Comparison of ENCODE assay signal across 1 cellular context in genomic region chr10:24724381-24725228, GRCh38.
TF ChIP-seq lines count a peak whose summit lies in the region.

No MANE protein-coding gene starts in this region.

TF ChIP-seq in GM12878, 131 proteins besides CTCF, POLR2A, EP300 and RAD21 (continued from another document and continues in another):
- TF ChIP-seq CUX1 (IDR thresholded peaks at IDR 0.05; ENCODE audit: insufficient replicate concordance, low read depth, low read length) = no peak
- peak; percentile 56; the same call in 1 of the 2 replicates for TF ChIP-seq POLR2AphosphoS5 (IDR thresholded peaks at IDR 0.05; ENCODE audit: low read length)
- peak; percentile 44 for TF ChIP-seq FOS (IDR thresholded peaks at IDR 0.05; ENCODE audit: borderline replicate concordance, extremely low read depth, insufficient read length)
- peak; percentile 38; the same call in 1 of the 2 replicates for TF ChIP-seq PKNOX1 (IDR thresholded peaks at IDR 0.05)
- peak; percentile 63; the same call in 1 of the 2 replicates for TF ChIP-seq RB1 (IDR thresholded peaks at IDR 0.05; ENCODE audit: borderline replicate concordance)
- peak; percentile 42; the same call in 1 of the 2 replicates for TF ChIP-seq MTA2 (IDR thresholded peaks at IDR 0.05; ENCODE audit: low read depth)
- TF ChIP-seq, protein P1, sequence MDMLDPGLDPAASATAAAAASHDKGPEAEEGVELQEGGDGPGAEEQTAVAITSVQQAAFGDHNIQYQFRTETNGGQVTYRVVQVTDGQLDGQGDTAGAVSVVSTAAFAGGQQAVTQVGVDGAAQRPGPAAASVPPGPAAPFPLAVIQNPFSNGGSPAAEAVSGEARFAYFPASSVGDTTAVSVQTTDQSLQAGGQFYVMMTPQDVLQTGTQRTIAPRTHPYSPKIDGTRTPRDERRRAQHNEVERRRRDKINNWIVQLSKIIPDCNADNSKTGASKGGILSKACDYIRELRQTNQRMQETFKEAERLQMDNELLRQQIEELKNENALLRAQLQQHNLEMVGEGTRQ (IDR thresholded peaks at IDR 0.05; ENCODE audit: borderline replicate concordance, low read depth, low read length) = no peak
- no peak for TF ChIP-seq ZBED1 (IDR thresholded peaks at IDR 0.05; ENCODE audit: borderline replicate concordance)
- TF ChIP-seq SMAD1 (IDR thresholded peaks at IDR 0.05; ENCODE audit: low read depth, partially characterized antibody) = no peak
- TF ChIP-seq SMARCA5 (IDR thresholded peaks at IDR 0.05) = no peak
- peak; percentile 62; the same call in 1 of the 2 replicates for TF ChIP-seq CREB1 (IDR thresholded peaks at IDR 0.05; ENCODE audit: low read depth)
- TF ChIP-seq NFXL1 (IDR thresholded peaks at IDR 0.05; ENCODE audit: borderline replicate concordance) = no peak
- peak; percentile 13 for TF ChIP-seq RELA (IDR thresholded peaks at IDR 0.05; ENCODE audit: borderline replicate concordance, partially characterized antibody)
- TF ChIP-seq ZNF622 (IDR thresholded peaks at IDR 0.05) = no peak
- TF ChIP-seq, protein P2, sequence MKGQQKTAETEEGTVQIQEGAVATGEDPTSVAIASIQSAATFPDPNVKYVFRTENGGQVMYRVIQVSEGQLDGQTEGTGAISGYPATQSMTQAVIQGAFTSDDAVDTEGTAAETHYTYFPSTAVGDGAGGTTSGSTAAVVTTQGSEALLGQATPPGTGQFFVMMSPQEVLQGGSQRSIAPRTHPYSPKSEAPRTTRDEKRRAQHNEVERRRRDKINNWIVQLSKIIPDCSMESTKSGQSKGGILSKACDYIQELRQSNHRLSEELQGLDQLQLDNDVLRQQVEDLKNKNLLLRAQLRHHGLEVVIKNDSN (IDR thresholded peaks at IDR 0.05; ENCODE audit: borderline replicate concordance, extremely low read length, insufficient read depth, low read depth, low read length) = no peak
- TF ChIP-seq NBN (IDR thresholded peaks at IDR 0.05) = peak; percentile 75; the same call in 1 of the 2 replicates
- no peak for TF ChIP-seq ZZZ3 (IDR thresholded peaks at IDR 0.05; ENCODE audit: control insufficient read depth, insufficient read length, low read depth)
- TF ChIP-seq ATF7 (IDR thresholded peaks at IDR 0.05; ENCODE audit: low read depth) = peak; percentile 51; the same call in 1 of the 2 replicates
- no peak for TF ChIP-seq ZNF384 (IDR thresholded peaks at IDR 0.05; ENCODE audit: borderline replicate concordance, low read depth, low read length)
- TF ChIP-seq PAX8 (IDR thresholded peaks at IDR 0.05) = no peak
- TF ChIP-seq, protein P3, sequence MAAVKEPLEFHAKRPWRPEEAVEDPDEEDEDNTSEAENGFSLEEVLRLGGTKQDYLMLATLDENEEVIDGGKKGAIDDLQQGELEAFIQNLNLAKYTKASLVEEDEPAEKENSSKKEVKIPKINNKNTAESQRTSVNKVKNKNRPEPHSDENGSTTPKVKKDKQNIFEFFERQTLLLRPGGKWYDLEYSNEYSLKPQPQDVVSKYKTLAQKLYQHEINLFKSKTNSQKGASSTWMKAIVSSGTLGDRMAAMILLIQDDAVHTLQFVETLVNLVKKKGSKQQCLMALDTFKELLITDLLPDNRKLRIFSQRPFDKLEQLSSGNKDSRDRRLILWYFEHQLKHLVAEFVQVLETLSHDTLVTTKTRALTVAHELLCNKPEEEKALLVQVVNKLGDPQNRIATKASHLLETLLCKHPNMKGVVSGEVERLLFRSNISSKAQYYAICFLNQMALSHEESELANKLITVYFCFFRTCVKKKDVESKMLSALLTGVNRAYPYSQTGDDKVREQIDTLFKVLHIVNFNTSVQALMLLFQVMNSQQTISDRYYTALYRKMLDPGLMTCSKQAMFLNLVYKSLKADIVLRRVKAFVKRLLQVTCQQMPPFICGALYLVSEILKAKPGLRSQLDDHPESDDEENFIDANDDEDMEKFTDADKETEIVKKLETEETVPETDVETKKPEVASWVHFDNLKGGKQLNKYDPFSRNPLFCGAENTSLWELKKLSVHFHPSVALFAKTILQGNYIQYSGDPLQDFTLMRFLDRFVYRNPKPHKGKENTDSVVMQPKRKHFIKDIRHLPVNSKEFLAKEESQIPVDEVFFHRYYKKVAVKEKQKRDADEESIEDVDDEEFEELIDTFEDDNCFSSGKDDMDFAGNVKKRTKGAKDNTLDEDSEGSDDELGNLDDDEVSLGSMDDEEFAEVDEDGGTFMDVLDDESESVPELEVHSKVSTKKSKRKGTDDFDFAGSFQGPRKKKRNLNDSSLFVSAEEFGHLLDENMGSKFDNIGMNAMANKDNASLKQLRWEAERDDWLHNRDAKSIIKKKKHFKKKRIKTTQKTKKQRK (IDR thresholded peaks at IDR 0.05; ENCODE audit: low read depth, low read length) = peak; percentile 5; the same call in 1 of the 2 replicates
- TF ChIP-seq, protein P4, sequence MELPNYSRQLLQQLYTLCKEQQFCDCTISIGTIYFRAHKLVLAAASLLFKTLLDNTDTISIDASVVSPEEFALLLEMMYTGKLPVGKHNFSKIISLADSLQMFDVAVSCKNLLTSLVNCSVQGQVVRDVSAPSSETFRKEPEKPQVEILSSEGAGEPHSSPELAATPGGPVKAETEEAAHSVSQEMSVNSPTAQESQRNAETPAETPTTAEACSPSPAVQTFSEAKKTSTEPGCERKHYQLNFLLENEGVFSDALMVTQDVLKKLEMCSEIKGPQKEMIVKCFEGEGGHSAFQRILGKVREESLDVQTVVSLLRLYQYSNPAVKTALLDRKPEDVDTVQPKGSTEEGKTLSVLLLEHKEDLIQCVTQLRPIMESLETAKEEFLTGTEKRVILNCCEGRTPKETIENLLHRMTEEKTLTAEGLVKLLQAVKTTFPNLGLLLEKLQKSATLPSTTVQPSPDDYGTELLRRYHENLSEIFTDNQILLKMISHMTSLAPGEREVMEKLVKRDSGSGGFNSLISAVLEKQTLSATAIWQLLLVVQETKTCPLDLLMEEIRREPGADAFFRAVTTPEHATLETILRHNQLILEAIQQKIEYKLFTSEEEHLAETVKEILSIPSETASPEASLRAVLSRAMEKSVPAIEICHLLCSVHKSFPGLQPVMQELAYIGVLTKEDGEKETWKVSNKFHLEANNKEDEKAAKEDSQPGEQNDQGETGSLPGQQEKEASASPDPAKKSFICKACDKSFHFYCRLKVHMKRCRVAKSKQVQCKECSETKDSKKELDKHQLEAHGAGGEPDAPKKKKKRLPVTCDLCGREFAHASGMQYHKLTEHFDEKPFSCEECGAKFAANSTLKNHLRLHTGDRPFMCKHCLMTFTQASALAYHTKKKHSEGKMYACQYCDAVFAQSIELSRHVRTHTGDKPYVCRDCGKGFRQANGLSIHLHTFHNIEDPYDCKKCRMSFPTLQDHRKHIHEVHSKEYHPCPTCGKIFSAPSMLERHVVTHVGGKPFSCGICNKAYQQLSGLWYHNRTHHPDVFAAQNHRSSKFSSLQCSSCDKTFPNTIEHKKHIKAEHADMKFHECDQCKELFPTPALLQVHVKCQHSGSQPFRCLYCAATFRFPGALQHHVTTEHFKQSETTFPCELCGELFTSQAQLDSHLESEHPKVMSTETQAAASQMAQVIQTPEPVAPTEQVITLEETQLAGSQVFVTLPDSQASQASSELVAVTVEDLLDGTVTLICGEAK (IDR thresholded peaks at IDR 0.05; ENCODE audit: borderline replicate concordance) = no peak; the same call in 1 of the 2 replicates
- TF ChIP-seq IRF3 (IDR thresholded peaks at IDR 0.05) = no peak
- TF ChIP-seq, protein P5, sequence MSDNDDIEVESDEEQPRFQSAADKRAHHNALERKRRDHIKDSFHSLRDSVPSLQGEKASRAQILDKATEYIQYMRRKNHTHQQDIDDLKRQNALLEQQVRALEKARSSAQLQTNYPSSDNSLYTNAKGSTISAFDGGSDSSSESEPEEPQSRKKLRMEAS (IDR thresholded peaks at IDR 0.05; ENCODE audit: low read depth, low read length) = peak; percentile 58; the same call in 1 of the 2 replicates
- TF ChIP-seq RFX5 (IDR thresholded peaks at IDR 0.05; ENCODE audit: low read depth, low read length) = peak; percentile 83
- TF ChIP-seq MYC (IDR thresholded peaks at IDR 0.05; ENCODE audit: insufficient read depth, insufficient read length, insufficient replicate concordance, low read length, severe bottlenecking) = no peak
- no peak for TF ChIP-seq ZNF274 (IDR thresholded peaks at IDR 0.05; ENCODE audit: insufficient read depth, insufficient read length)
- no peak for TF ChIP-seq LARP7 (IDR thresholded peaks at IDR 0.05)
- TF ChIP-seq SP1 (IDR thresholded peaks at IDR 0.05; ENCODE audit: low read depth, low read length) = peak; percentile 94
- TF ChIP-seq ASH2L (IDR thresholded peaks at IDR 0.05; ENCODE audit: borderline replicate concordance, low read depth) = no peak
- TF ChIP-seq TARDBP (IDR thresholded peaks at IDR 0.05; ENCODE audit: borderline replicate concordance) = no peak
- TF ChIP-seq BACH1 (IDR thresholded peaks at IDR 0.05; ENCODE audit: borderline replicate concordance) = peak; percentile 45; the same call in 1 of the 2 replicates
- TF ChIP-seq, protein P6, sequence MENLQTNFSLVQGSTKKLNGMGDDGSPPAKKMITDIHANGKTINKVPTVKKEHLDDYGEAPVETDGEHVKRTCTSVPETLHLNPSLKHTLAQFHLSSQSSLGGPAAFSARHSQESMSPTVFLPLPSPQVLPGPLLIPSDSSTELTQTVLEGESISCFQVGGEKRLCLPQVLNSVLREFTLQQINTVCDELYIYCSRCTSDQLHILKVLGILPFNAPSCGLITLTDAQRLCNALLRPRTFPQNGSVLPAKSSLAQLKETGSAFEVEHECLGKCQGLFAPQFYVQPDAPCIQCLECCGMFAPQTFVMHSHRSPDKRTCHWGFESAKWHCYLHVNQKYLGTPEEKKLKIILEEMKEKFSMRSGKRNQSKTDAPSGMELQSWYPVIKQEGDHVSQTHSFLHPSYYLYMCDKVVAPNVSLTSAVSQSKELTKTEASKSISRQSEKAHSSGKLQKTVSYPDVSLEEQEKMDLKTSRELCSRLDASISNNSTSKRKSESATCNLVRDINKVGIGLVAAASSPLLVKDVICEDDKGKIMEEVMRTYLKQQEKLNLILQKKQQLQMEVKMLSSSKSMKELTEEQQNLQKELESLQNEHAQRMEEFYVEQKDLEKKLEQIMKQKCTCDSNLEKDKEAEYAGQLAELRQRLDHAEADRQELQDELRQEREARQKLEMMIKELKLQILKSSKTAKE (IDR thresholded peaks at IDR 0.05; ENCODE audit: low read depth, poor library complexity, severe bottlenecking) = no peak
- no peak for TF ChIP-seq CEBPB (IDR thresholded peaks at IDR 0.05; ENCODE audit: borderline replicate concordance in 1 of 2, low read depth in 2 of 2, low read length in 2 of 2)
- 0 out of 2 replicates have a peak, but pooled peaks have one; percentile 18 for TF ChIP-seq GATAD2B (conservative IDR thresholded peaks at IDR 0.05; ENCODE audit: low read depth)
- 0 out of 2 replicates have a peak, but pooled peaks have one; percentile 16 for TF ChIP-seq RCOR1 (conservative IDR thresholded peaks at IDR 0.05; ENCODE audit: low read depth, low read length)
- no peak for TF ChIP-seq SIX5 (IDR thresholded peaks at IDR 0.05; ENCODE audit: low read depth, low read length, severe bottlenecking)
- TF ChIP-seq ZNF24 (IDR thresholded peaks at IDR 0.05) = no peak
